Comparison of ENCODE assay signal across 1 cellular context in genomic region chr6:161434921-161435411, GRCh38.
TF ChIP-seq lines count a peak whose summit lies in the region.

No MANE protein-coding gene starts in this region.

TF ChIP-seq in HCT116, 20 proteins besides CTCF, POLR2A, EP300 and RAD21 (continued from another document):
- TF ChIP-seq ATF3 (IDR thresholded peaks at IDR 0.05), result no peak
- TF ChIP-seq EGR1 (IDR thresholded peaks at IDR 0.05; ENCODE audit: low read depth), result no peak
- TF ChIP-seq ZNF274 (IDR thresholded peaks at IDR 0.05; ENCODE audit: low read depth, low read length), result no peak
